Comparison of ENCODE assay signal across 1 cellular context in the genomic region with DNA sequence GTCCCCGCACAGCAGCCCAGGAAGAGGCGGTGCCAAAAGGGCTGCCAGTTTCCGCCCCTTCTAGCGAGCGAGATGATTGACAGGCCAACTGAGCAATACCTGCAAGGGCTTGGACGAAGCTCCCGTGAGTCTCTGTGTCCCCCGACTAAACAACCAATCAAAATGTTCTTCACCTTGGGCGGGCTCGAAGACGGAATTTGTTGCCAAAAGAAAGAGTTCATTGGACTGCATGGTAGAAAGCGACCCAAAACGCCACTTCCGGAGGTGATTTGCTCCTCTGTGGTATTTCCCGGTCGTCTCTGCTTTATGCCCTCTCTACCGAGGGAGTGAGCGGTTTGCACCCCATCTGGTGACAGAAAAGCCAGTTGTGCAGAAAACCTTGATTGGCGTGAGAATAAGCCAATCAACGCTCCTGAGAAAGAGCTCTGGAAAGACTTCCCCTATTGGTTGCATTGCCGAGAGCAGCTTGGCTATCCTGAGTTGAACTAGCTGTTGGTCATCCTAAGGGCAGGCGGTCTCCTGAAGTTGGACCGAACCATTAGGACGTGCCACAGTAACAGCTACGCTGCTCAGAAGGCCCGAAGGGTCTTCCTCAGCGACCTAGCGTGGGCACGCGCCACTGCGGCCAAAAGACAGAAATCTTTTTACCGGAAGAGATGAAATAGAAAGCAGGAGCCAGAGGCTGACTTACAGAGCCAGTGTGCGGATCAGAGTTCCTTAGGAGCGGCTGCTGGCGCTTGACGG.
A peak's percentile ranks its signal among the peaks of the same experiment; 100 is the strongest.
TF ChIP-seq lines count a peak whose summit lies in the region.

No MANE protein-coding gene starts in this region.

TF ChIP-seq in HepG2, 621 proteins besides CTCF, POLR2A, EP300 and RAD21 (continued from another document and continues in another):
- TF ChIP-seq NFATC3 (CRISPR knock-in tag; IDR thresholded peaks at IDR 0.05) (no peak), ARNTL (CRISPR knock-in tag; IDR thresholded peaks at IDR 0.05) (0 out of 2 replicates have a peak, but pooled peaks have one; percentile 19), HMGXB4 (CRISPR knock-in tag; IDR thresholded peaks at IDR 0.05; ENCODE audit: borderline replicate concordance in 1 of 2, low read depth in 1 of 2) (peak in 1 of 2 experiments; percentile 54; a peak in 2 of 4 replicates), ATF7-NPFF (CRISPR knock-in tag; IDR thresholded peaks at IDR 0.05; ENCODE audit: low read depth) (no peak; the same call in 1 of the 2 replicates), ZNF260 (CRISPR knock-in tag; IDR thresholded peaks at IDR 0.05; ENCODE audit: borderline replicate concordance, low read depth) (no peak), EEA1 (CRISPR knock-in tag; IDR thresholded peaks at IDR 0.05; ENCODE audit: borderline replicate concordance) (no peak), HOXD1 (CRISPR knock-in tag; IDR thresholded peaks at IDR 0.05) (no peak; the same call in 1 of the 2 replicates), YY1 (IDR thresholded peaks at IDR 0.05; ENCODE audit: insufficient read depth, insufficient replicate concordance, low read depth, low read length) (no peak), SMAD1 (CRISPR knock-in tag; IDR thresholded peaks at IDR 0.05; ENCODE audit: borderline replicate concordance, low read depth) (0 out of 2 replicates have a peak, but pooled peaks have one; percentile 76), BORCS8-MEF2B (CRISPR knock-in tag; IDR thresholded peaks at IDR 0.05) (0 out of 2 replicates have a peak, but pooled peaks have one; percentile 24), ZNF891 (CRISPR knock-in tag; IDR thresholded peaks at IDR 0.05) (no peak), XBP1 (CRISPR knock-in tag; IDR thresholded peaks at IDR 0.05) (no peak), THAP11 (CRISPR knock-in tag; IDR thresholded peaks at IDR 0.05) (peak; percentile 90), NFE2L1 (CRISPR knock-in tag; IDR thresholded peaks at IDR 0.05; ENCODE audit: borderline replicate concordance) (no peak), ZNF784 (CRISPR knock-in tag; IDR thresholded peaks at IDR 0.05; ENCODE audit: borderline replicate concordance) (no peak; the same call in 1 of the 2 replicates), ZFP36L1 (CRISPR knock-in tag; IDR thresholded peaks at IDR 0.05) (no peak; the same call in 1 of the 2 replicates), ZNF746 (CRISPR knock-in tag; IDR thresholded peaks at IDR 0.05) (no peak; the same call in 1 of the 2 replicates), DPF2 (CRISPR knock-in tag; IDR thresholded peaks at IDR 0.05; ENCODE audit: borderline replicate concordance, low read depth) (no peak), ZNF251 (CRISPR knock-in tag; IDR thresholded peaks at IDR 0.05) (no peak), ZNF839 (CRISPR knock-in tag; IDR thresholded peaks at IDR 0.05; ENCODE audit: borderline replicate concordance) (no peak; the same call in 1 of the 2 replicates), RAD51 (IDR thresholded peaks at IDR 0.05; ENCODE audit: borderline replicate concordance) (no peak), ZNF510 (CRISPR knock-in tag; IDR thresholded peaks at IDR 0.05; ENCODE audit: low read depth) (no peak), ZMYM3 (CRISPR knock-in tag; IDR thresholded peaks at IDR 0.05) (no peak), ZNF326 (CRISPR knock-in tag; IDR thresholded peaks at IDR 0.05; ENCODE audit: borderline replicate concordance) (no peak), THYN1 (CRISPR knock-in tag; IDR thresholded peaks at IDR 0.05; ENCODE audit: borderline replicate concordance, low read depth) (no peak), ZNF83 (CRISPR knock-in tag; IDR thresholded peaks at IDR 0.05; ENCODE audit: borderline replicate concordance) (0 out of 2 replicates have a peak, but pooled peaks have one; percentile 19), ZBTB3 (CRISPR knock-in tag; IDR thresholded peaks at IDR 0.05; ENCODE audit: borderline replicate concordance, low read depth) (no peak), RBM22 (optimal IDR thresholded peaks at IDR 0.05; ENCODE audit: low read length) (no peak), MTF2 (CRISPR knock-in tag; IDR thresholded peaks at IDR 0.05; ENCODE audit: borderline replicate concordance) (no peak), ZNF317 (CRISPR knock-in tag; IDR thresholded peaks at IDR 0.05) (no peak), KLF15 (CRISPR knock-in tag; IDR thresholded peaks at IDR 0.05; ENCODE audit: borderline replicate concordance) (no peak), AHDC1 (CRISPR knock-in tag; IDR thresholded peaks at IDR 0.05; ENCODE audit: borderline replicate concordance) (0 out of 2 replicates have a peak, but pooled peaks have one; percentile 17), ZNF703 (CRISPR knock-in tag; IDR thresholded peaks at IDR 0.05; ENCODE audit: borderline replicate concordance) (no peak), ZC3H13 (CRISPR knock-in tag; IDR thresholded peaks at IDR 0.05) (peak; percentile 17; the same call in 1 of the 2 replicates)
- TF ChIP-seq, protein P1, sequence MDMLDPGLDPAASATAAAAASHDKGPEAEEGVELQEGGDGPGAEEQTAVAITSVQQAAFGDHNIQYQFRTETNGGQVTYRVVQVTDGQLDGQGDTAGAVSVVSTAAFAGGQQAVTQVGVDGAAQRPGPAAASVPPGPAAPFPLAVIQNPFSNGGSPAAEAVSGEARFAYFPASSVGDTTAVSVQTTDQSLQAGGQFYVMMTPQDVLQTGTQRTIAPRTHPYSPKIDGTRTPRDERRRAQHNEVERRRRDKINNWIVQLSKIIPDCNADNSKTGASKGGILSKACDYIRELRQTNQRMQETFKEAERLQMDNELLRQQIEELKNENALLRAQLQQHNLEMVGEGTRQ (IDR thresholded peaks at IDR 0.05; ENCODE audit: low read depth, low read length) = no peak
- TF ChIP-seq, protein P1 (CRISPR knock-in tag; IDR thresholded peaks at IDR 0.05; ENCODE audit: borderline replicate concordance) = no peak
- TF ChIP-seq, protein P2, sequence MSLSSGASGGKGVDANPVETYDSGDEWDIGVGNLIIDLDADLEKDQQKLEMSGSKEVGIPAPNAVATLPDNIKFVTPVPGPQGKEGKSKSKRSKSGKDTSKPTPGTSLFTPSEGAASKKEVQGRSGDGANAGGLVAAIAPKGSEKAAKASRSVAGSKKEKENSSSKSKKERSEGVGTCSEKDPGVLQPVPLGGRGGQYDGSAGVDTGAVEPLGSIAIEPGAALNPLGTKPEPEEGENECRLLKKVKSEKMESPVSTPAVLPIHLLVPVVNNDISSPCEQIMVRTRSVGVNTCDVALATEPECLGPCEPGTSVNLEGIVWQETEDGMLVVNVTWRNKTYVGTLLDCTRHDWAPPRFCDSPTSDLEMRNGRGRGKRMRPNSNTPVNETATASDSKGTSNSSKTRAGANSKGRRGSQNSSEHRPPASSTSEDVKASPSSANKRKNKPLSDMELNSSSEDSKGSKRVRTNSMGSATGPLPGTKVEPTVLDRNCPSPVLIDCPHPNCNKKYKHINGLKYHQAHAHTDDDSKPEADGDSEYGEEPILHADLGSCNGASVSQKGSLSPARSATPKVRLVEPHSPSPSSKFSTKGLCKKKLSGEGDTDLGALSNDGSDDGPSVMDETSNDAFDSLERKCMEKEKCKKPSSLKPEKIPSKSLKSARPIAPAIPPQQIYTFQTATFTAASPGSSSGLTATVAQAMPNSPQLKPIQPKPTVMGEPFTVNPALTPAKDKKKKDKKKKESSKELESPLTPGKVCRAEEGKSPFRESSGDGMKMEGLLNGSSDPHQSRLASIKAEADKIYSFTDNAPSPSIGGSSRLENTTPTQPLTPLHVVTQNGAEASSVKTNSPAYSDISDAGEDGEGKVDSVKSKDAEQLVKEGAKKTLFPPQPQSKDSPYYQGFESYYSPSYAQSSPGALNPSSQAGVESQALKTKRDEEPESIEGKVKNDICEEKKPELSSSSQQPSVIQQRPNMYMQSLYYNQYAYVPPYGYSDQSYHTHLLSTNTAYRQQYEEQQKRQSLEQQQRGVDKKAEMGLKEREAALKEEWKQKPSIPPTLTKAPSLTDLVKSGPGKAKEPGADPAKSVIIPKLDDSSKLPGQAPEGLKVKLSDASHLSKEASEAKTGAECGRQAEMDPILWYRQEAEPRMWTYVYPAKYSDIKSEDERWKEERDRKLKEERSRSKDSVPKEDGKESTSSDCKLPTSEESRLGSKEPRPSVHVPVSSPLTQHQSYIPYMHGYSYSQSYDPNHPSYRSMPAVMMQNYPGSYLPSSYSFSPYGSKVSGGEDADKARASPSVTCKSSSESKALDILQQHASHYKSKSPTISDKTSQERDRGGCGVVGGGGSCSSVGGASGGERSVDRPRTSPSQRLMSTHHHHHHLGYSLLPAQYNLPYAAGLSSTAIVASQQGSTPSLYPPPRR (CRISPR knock-in tag; IDR thresholded peaks at IDR 0.05; ENCODE audit: borderline replicate concordance) = no peak
- TF ChIP-seq, protein P3, sequence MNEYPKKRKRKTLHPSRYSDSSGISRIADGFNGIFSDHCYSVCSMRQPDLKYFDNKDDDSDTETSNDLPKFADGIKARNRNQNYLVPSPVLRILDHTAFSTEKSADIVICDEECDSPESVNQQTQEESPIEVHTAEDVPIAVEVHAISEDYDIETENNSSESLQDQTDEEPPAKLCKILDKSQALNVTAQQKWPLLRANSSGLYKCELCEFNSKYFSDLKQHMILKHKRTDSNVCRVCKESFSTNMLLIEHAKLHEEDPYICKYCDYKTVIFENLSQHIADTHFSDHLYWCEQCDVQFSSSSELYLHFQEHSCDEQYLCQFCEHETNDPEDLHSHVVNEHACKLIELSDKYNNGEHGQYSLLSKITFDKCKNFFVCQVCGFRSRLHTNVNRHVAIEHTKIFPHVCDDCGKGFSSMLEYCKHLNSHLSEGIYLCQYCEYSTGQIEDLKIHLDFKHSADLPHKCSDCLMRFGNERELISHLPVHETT (CRISPR knock-in tag; conservative IDR thresholded peaks at IDR 0.05) = no peak
- TF ChIP-seq, protein P4, sequence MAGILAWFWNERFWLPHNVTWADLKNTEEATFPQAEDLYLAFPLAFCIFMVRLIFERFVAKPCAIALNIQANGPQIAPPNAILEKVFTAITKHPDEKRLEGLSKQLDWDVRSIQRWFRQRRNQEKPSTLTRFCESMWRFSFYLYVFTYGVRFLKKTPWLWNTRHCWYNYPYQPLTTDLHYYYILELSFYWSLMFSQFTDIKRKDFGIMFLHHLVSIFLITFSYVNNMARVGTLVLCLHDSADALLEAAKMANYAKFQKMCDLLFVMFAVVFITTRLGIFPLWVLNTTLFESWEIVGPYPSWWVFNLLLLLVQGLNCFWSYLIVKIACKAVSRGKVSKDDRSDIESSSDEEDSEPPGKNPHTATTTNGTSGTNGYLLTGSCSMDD (CRISPR knock-in tag; IDR thresholded peaks at IDR 0.05) = no peak
